21 cellular contexts compared by ENCODE assay signal in genomic region chr17:13825526-13826040, GRCh38.
"Had no signal": no experiment of that assay in that cellular context is flagged by ENCODE, and none has a peak within 500 bp of the region (broad histone marks: within the 10 kb centered on the region; RNA-seq: fewer than 3 reads in every experiment).

No MANE protein-coding gene starts in this region.

- ATAC-seq: activated CD4-positive, alpha-beta T cell treated with anti-CD3 and anti-CD28 coated beads for 36 hours; activated CD8-positive, alpha-beta T cell treated with anti-CD3 and anti-CD28 coated beads for 36 hours; Right ventricle myocardium inferior had no signal

- H3K4me1 ChIP-seq: adrenal gland had no signal

- H3K27ac ChIP-seq: adrenal gland, SK-N-MC, VCaP had no signal

- H3K36me3 ChIP-seq: adrenal gland had no signal

- H3K9me3 ChIP-seq: adrenal gland had no signal

- H3K4me3 ChIP-seq: adrenal gland, SK-N-MC had no signal

- H3K27me3 ChIP-seq: adrenal gland had no signal

- DNase-seq: activated CD4-positive, alpha-beta T cell treated with anti-CD3 and anti-CD28 coated beads for 36 hours; activated CD4-positive, CD25-positive, alpha-beta regulatory T cell; activated CD8-positive, alpha-beta memory T cell treated with anti-CD3 and anti-CD28 coated beads, Interleukin-2, amount 50 U/mL, for 4 hours; activated CD8-positive, alpha-beta T cell treated with anti-CD3 and anti-CD28 coated beads for 36 hours; activated naive CD4-positive, alpha-beta T cell treated with anti-CD3 and anti-CD28 coated beads, Interleukin-2, amount 50 U/mL, for 16 hours; activated naive CD8-positive, alpha-beta T cell treated with anti-CD3 and anti-CD28 coated beads, Interleukin-2, amount 10 ng/mL, durations not matched to agents 7 days and 5 days; adrenal gland; anterior cingulate cortex; MV-4-11; NCI-H1092 treated with DMSO at 0.1 percent for 48 hours; NCI-H1417 treated with DMSO at 0.1 percent for 48 hours; NCI-H1694 treated with DMSO at 0.1 percent for 48 hours; NCI-H2029 treated with DMSO at 0.1 percent for 48 hours; NCI-H345; NCI-H510A; NCI-H526 treated with DMSO at 0.1 percent for 48 hours; NCI-H82; T-helper 1 cell had no signal
